ENCODE assay signal across 21 cellular contexts in the genomic region with DNA sequence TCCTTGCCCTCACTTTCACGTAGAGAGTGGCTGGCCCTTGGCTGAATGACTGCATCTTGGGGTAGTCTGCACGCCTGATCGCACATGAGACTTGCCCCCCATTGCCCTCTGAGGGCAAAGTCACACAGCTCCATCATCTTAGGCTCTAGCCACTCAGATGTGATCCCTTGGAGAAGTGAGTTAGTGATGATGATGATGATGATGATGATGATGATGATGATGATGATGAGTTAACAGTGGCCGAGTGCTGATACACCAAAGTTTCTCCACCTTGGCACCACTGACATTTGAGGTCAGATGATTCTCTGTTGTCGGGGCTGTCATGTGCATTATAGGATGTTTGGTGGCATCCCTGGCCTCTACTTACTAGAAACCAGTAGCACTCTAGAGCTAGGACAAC.
"Had no signal": no experiment of that assay in that cellular context is flagged by ENCODE, and none has a peak within 500 bp of the region (broad histone marks: within the 10 kb centered on the region; RNA-seq: fewer than 3 reads in every experiment).

No MANE protein-coding gene starts in this region.

- H3K27ac Mint-ChIP-seq: mesothelial cell of epicardium, nephron progenitor cell had no signal

- FAIRE-seq: colon, keratinocyte, TTC549 had no signal

- H3K27me3 ChIP-seq: body of pancreas, gastrocnemius medialis, transverse colon, uterus had no signal

- ATAC-seq: activated naive CD4-positive, alpha-beta T cell treated with anti-CD3 and anti-CD28 coated beads, Interleukin-2, amount 50 U/mL, for 72 hours; body of pancreas; esophagus mucosa; gastrocnemius medialis; left lobe of liver; stimulated activated naive CD8-positive, alpha-beta T cell treated with anti-CD3 and anti-CD28 coated beads, Interleukin-15, Interleukin-2, amounts not matched to agents 100 U/mL and 50 U/mL, for 24 hours had no signal

- H3K4me3 Mint-ChIP-seq: mesothelial cell of epicardium, nephron progenitor cell had no signal

- H3K9me3 ChIP-seq: body of pancreas, gastrocnemius medialis, transverse colon, uterus had no signal

- H3K36me3 ChIP-seq: gastrocnemius medialis, transverse colon, uterus had no signal

- H3K4me1 ChIP-seq: uterus had no signal

- H3K4me3 ChIP-seq: body of pancreas, gastrocnemius medialis, transverse colon, uterus had no signal

- H3K27ac ChIP-seq: body of pancreas, gastrocnemius medialis, transverse colon, uterus had no signal

- H3K9me3 Mint-ChIP-seq: activated naive CD4-positive, alpha-beta T cell treated with anti-CD3 and anti-CD28 coated beads, Interleukin-2, amount 50 U/mL, for 72 hours; mesothelial cell of epicardium; nephron progenitor cell had no signal

- DNase-seq: activated CD8-positive, alpha-beta memory T cell treated with anti-CD3 and anti-CD28 coated beads, Interleukin-2, amount 50 U/mL, for 4 hours; activated gamma-delta T cell treated with Interleukin-2 at 50 U/mL for 16 hours; activated T-cell treated with anti-CD3 and anti-CD28 coated beads, Interleukin-2, amount 50 U/mL, for 48 hours; body of pancreas; gastrocnemius medialis; head of caudate nucleus; nephron progenitor cell; occipital lobe; stimulated activated CD4-positive, alpha-beta T cell treated with anti-CD3 and anti-CD28 coated beads, Interleukin-12 subunit alpha, Interleukin-12 subunit beta, amount 100 ng/mL, for 4 hours; stimulated activated CD4-positive, alpha-beta T cell treated with anti-CD3 and anti-CD28 coated beads, Interleukin-1b, Interleukin-23, amount 100 ng/mL, for 48 hours; stimulated activated CD8-positive, alpha-beta memory T cell treated with anti-CD3 and anti-CD28 coated beads, Interleukin-4, amount 100 ng/mL, for 48 hours; stimulated activated naive CD8-positive, alpha-beta T cell treated with anti-CD3 and anti-CD28 coated beads, Interleukin-15, Interleukin-2, amounts not matched to agents 100 U/mL and 50 U/mL, for 24 hours; transverse colon; uterus had no signal
